Comparison of ENCODE assay signal across 21 cellular contexts in the genomic region with DNA sequence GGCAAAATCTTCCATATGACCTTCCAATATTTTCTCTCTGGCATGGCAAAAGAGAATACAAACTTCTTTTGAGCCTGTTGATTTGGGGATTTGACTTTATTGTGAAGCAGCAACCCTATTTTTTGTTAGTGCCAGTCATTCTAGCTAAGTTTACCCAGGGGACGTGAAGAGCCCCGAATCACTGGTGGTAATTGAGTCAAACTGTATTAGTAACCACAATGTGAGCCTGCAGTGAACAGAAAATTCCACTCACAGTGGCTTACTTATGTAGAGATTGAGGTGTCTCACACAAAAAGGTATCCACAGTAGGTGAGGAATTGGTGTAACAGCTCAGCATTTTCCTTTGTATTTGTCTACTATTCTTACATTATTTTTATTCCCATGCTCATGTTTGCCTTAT. TPM values are rescaled to one million over a fixed set of nuclear protein-coding genes. Genes with fewer than 3 reads are reported as not detected.
A peak's percentile ranks its signal among the peaks of the same experiment; 100 is the strongest.
DNase-seq lines count a peak whose midpoint lies in the region; ATAC-seq and TF ChIP-seq lines count a peak whose summit lies in the region.
"Had no signal": no experiment of that assay in that cellular context is flagged by ENCODE, and none has a peak within 500 bp of the region (broad histone marks: within the 10 kb centered on the region; RNA-seq: fewer than 3 reads in every experiment).

No MANE protein-coding gene starts in this region.

- no peaks in the 10 kb centered on the region for H3K27me3 ChIP-seq in BLaER1 treated with 17β-estradiol and CSF1 and Interleukin-3, amounts not matched to agents 10 nM and 100 nM
- no peaks in the 10 kb centered on the region for H3K27me3 ChIP-seq in prostate gland (replicated peaks; ENCODE audit: insufficient read depth)
- H3K27me3 ChIP-seq: colonic mucosa, SJSA1, uterus had no signal

- intact Hi-C loops in OCI-LY7 (cut with micrococcal nuclease; ENCODE audit: unreplicated experiment) = no loop called here
- intact Hi-C loops in prostate gland (cut with DNase I) = no loop called here

- TF ChIP-seq CTCF in OCI-LY7 (conservative IDR thresholded peaks at IDR 0.05; ENCODE audit: low read length) (no peak), prostate gland (IDR thresholded peaks at IDR 0.05) (no peak)

- peaks cover 13 to 22% (median 16%) of the 10 kb centered on the region in 10 experiments for H3K4me1 ChIP-seq in BLaER1 treated with 17β-estradiol and CSF1 and Interleukin-3, amounts not matched to agents 10 nM and 100 nM
- H3K4me1 ChIP-seq in OCI-LY7 (ENCODE audit: insufficient read depth, low read length, poor library complexity, severe bottlenecking) (no peaks in the 10 kb centered on the region), prostate gland (replicated peaks) (no peaks in the 10 kb centered on the region)
- H3K4me1 ChIP-seq: colonic mucosa, heart left ventricle, SJSA1, uterus had no signal

- POLR2A ChIA-PET in OCI-LY7 (lab: Charles Lee) = interaction anchor here (0.7 to 1.0 kb wide), 3 partner anchors 9 to 57 kb away, joined by 3 to 4 read pairs (median 3); no protein-coding TSS in a partner anchor

- H3K79me2 ChIP-seq in OCI-LY7 (ENCODE audit: insufficient read depth, low read depth, low read length) = no peaks in the 10 kb centered on the region

- DNase-seq in OCI-LY7 (ENCODE audit: low spot score) (no peak), NCI-H1048 (lab: John Stamatoyannopoulos, UW) (no peak), prostate gland (ENCODE audit: low spot score) (no peak)
- DNase-seq: ACHN; activated naive CD8-positive, alpha-beta T cell treated with anti-CD3 and anti-CD28 coated beads, Interleukin-2, amount 10 ng/mL, durations not matched to agents 7 days and 5 days; CD4-positive, CD25-positive, alpha-beta regulatory T cell; colonic mucosa; GF-D8; GM23248; heart left ventricle; left ventricle myocardium superior; NCI-H748 treated with DMSO at 0.1 percent for 48 hours; stimulated activated CD4-positive, alpha-beta T cell treated with anti-CD3 and anti-CD28 coated beads, Interleukin-4, amount 100 ng/mL, for 4 hours; uterus had no signal

- TF ChIP-seq POLR2A in prostate gland (IDR thresholded peaks at IDR 0.05) = no peak

- peaks cover 0 to 6% (median 0%) of the 10 kb centered on the region in 11 experiments; a peak in 4 of 22 replicates for H3K9me3 ChIP-seq in BLaER1 treated with 17β-estradiol and CSF1 and Interleukin-3, amounts not matched to agents 10 nM and 100 nM (replicated peaks in 1 of 11)
- H3K9me3 ChIP-seq in OCI-LY7 (ENCODE audit: low read length) (no peaks in the 10 kb centered on the region), prostate gland (no peaks in the 10 kb centered on the region)
- H3K9me3 ChIP-seq: colonic mucosa, heart left ventricle, SJSA1, uterus had no signal

- H4K20me1 ChIP-seq in BLaER1 treated with 17β-estradiol and CSF1 and Interleukin-3, amounts not matched to agents 10 nM and 100 nM = no peaks in the 10 kb centered on the region
- H4K20me1 ChIP-seq in OCI-LY7 (ENCODE audit: insufficient read depth, low read length) = no peaks in the 10 kb centered on the region

- no peak overlapping the region for H3K4me3 ChIP-seq in BLaER1 treated with 17β-estradiol and CSF1 and Interleukin-3, amounts not matched to agents 10 nM and 100 nM
- H3K4me3 ChIP-seq in OCI-LY7 (ENCODE audit: low read depth, low read length, poor library complexity, severe bottlenecking) (no peak overlapping the region), prostate gland (no peak overlapping the region)
- H3K4me3 ChIP-seq: colonic mucosa, GM23248, heart left ventricle, SJSA1, smooth muscle cell, uterus had no signal

- no peaks in the 10 kb centered on the region for H3K36me3 ChIP-seq in BLaER1 treated with 17β-estradiol and CSF1 and Interleukin-3, amounts not matched to agents 10 nM and 100 nM
- H3K36me3 ChIP-seq in OCI-LY7 (ENCODE audit: insufficient read depth, low read length) (no peaks in the 10 kb centered on the region), prostate gland (no peaks in the 10 kb centered on the region)
- H3K36me3 ChIP-seq: colonic mucosa, heart left ventricle, SJSA1, uterus had no signal

- peak overlapping the region in 8 of 11 experiments; percentile 7 to 53 (median 24); a peak in 7 of 22 replicates for H3K27ac ChIP-seq in BLaER1 treated with 17β-estradiol and CSF1 and Interleukin-3, amounts not matched to agents 10 nM and 100 nM
- H3K27ac ChIP-seq in OCI-LY7 (ENCODE audit: low read depth, low read length, poor library complexity, severe bottlenecking) (no peak overlapping the region), prostate gland (no peak overlapping the region)
- H3K27ac ChIP-seq: colonic mucosa, GM23248, heart left ventricle, SJSA1, uterus had no signal

- H3K4me2 ChIP-seq in BLaER1 treated with 17β-estradiol and CSF1 and Interleukin-3, amounts not matched to agents 10 nM and 100 nM = peak overlapping the region; percentile 7 to 68 (median 51); a peak in 21 of 22 replicates
- H3K4me2 ChIP-seq in OCI-LY7 (ENCODE audit: low read length) = no peak overlapping the region
- H3K4me2 ChIP-seq: smooth muscle cell had no signal

- H3K9me2 ChIP-seq in OCI-LY7 (ENCODE audit: insufficient read depth, low read length) = no peaks in the 10 kb centered on the region; the same call in 1 of the 2 replicates

- ATAC-seq in GM18909 (IDR thresholded peaks at IDR 0.05; ENCODE audit: poor library complexity, unreplicated experiment) = peak; percentile 68
- ATAC-seq in HG03135 (IDR thresholded peaks at IDR 0.05; ENCODE audit: unreplicated experiment) = peak; percentile 78
- ATAC-seq in GM18519 (IDR thresholded peaks at IDR 0.05; ENCODE audit: low FRiP score, unreplicated experiment) = no peak
- no peak for ATAC-seq in HG03457 (IDR thresholded peaks at IDR 0.05; ENCODE audit: unreplicated experiment)
- ATAC-seq: heart left ventricle, left ventricle myocardium superior had no signal

- no TSS peak for BruUV-seq in OCI-LY7 (replicated peaks; lab: Mats Ljungman, UMichigan)

- peak overlapping the region; percentile 44; the same call in 1 of the 2 replicates for H2AFZ ChIP-seq in OCI-LY7 (ENCODE audit: low read length)
- H2AFZ ChIP-seq: GM23248 had no signal

- WGBS in prostate gland = 80% methylated on average over 2 of the region's 2 CpGs

- CTCF ChIA-PET in OCI-LY7 (lab: Charles Lee; ENCODE audit: unreplicated experiment) = interaction anchor here (0.5 to 1.7 kb wide), 2 partner anchors 21 to 102 kb away, joined by 3 to 4 read pairs; no protein-coding TSS in a partner anchor

- no peak overlapping the region for H3K9ac ChIP-seq in BLaER1 treated with 17β-estradiol and CSF1 and Interleukin-3, amounts not matched to agents 10 nM and 100 nM
- H3K9ac ChIP-seq: GM23248 had no signal

RNA-seq across cellular contexts. Expression of gene MYCBP2, which starts 33.1 kb away (rescaled TPM):
- 121 and 148 TPM in 2 replicates for total RNA-seq in OCI-LY7 (2014; rRNA removed; shearing (Covaris generic))
- total RNA-seq in OCI-LY7 (2022) (120 and 125 TPM in 2 replicates), prostate gland (100 to 1,000 TPM; 127 to 132 TPM)

Comparison
In these comparisons a context has a peak if more than half of its experiments do, and no peak if none do; other contexts are left out.
1. H3K27ac ChIP-seq: peak in BLaER1 treated with 17β-estradiol and CSF1 and Interleukin-3, amounts not matched to agents 10 nM and 100 nM (8 of 11); none in OCI-LY7 (single experiment) and prostate gland (0 of 2).
2. ATAC-seq: peak in GM18909 (single experiment) and HG03135 (single experiment); none in GM18519 (single experiment) and HG03457 (single experiment).